ENCODE assay signal across 17 cellular contexts in the genomic region with DNA sequence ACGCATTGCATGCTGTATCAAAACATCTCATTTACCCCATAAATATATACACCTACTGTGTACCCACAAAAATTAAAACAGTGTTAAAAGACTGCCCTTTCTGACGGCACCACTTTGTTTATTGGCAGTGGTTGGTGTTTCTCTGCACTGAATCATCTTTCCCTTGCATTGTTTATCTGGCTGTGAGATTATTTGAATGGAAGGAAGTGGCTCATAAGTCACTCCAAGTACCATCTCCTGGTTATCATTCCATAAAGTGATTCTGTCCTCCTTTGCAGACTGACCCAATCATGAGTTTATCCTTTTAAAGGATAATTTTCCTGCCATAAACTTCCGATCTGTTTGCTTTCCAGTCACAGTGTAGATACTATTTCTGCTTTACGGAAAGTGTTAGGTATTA.
A peak's percentile ranks its signal among the peaks of the same experiment; 100 is the strongest.
DNase-seq lines count a peak whose midpoint lies in the region; ATAC-seq lines count a peak whose summit lies in the region.
"Had no signal": no experiment of that assay in that cellular context is flagged by ENCODE, and none has a peak within 500 bp of the region (broad histone marks: within the 10 kb centered on the region; RNA-seq: fewer than 3 reads in every experiment).

No MANE protein-coding gene starts in this region.

- DNase-seq in ELR (ENCODE audit: low read depth) (peak; percentile 13), NCI-H69 (lab: John Stamatoyannopoulos, UW) (peak; percentile 70), dermis blood vessel endothelial cell (peak; percentile 61), lung microvascular endothelial cell (ENCODE audit: low read depth in 2 of 2) (peak; percentile 53 to 83)
- no peak for DNase-seq in activated naive CD4-positive, alpha-beta T cell (lab: John Stamatoyannopoulos, UW)
- DNase-seq: DMS79 treated with DMSO at 0.1 percent for 48 hours; KG1; MV-4-11; NCI-H2029 treated with DMSO at 0.1 percent for 48 hours; NCI-H2171; NCI-H446; NCI-H526 treated with DMSO at 0.1 percent for 48 hours; NK-92 treated with Interleukin-12 subunit alpha and Interleukin-12 subunit beta, amount 100 ng/mL, for 24 hours had no signal

- ATAC-seq in HG03565 (IDR thresholded peaks at IDR 0.05; ENCODE audit: unreplicated experiment) (no peak), HG02852 (IDR thresholded peaks at IDR 0.05; ENCODE audit: unreplicated experiment) (no peak)
- ATAC-seq: HCT116, Right ventricle myocardium inferior had no signal

Comparison
In these comparisons a context has a peak if more than half of its experiments do, and no peak if none do; other contexts are left out.
1. DNase-seq: peak in ELR (single experiment), NCI-H69 (single experiment), dermis blood vessel endothelial cell (single experiment) and lung microvascular endothelial cell (2 of 2); none in activated naive CD4-positive, alpha-beta T cell (0 of 4).